14 cellular contexts compared by ENCODE assay signal in the genomic region with DNA sequence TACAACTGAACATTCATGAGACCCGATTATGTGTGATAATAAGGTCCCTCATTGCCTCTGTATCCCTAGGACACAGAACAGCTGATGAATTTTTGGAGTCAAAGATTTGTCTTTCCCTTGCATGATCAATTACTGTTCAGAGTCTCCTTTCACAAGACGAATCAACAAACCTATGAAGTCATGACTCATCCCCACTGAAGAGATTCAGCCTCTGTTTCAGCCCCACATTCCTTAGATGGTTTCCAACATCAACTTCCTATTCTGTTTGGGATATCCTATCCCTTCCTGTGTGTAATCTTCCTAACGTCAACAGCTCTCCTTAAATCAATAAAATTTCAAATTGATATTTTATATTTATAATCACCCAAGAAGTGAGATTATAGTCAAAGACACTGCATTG.
DNase-seq lines count a peak whose midpoint lies in the region; ATAC-seq, FAIRE-seq and TF ChIP-seq lines count a peak whose summit lies in the region.
"Had no signal": no experiment of that assay in that cellular context is flagged by ENCODE, and none has a peak within 500 bp of the region (broad histone marks: within the 10 kb centered on the region; RNA-seq: fewer than 3 reads in every experiment).

No MANE protein-coding gene starts in this region.

- no peak overlapping the region for H3K4me3 Mint-ChIP-seq in naive thymus-derived CD8-positive, alpha-beta T cell
- no peak overlapping the region for H3K4me3 Mint-ChIP-seq in activated CD8-positive, alpha-beta T cell treated with anti-CD3 and anti-CD28 coated beads for 36 hours
- H3K4me3 Mint-ChIP-seq in activated CD4-positive, alpha-beta memory T cell treated with anti-CD3 and anti-CD28 coated beads, Interleukin-2, amount 10 ng/mL, durations not matched to agents 7 days and 5 days, result no peak overlapping the region
- H3K4me3 Mint-ChIP-seq: activated CD4-positive, alpha-beta T cell treated with anti-CD3 and anti-CD28 coated beads for 36 hours; central memory CD8-positive, alpha-beta T cell had no signal

- CTCF ChIA-PET in A549 (lab: Yijun Ruan, JAX), result interaction anchor here (1.3 kb wide), 1 partner anchor 267 kb away, joined by 3 read pairs; no protein-coding TSS in a partner anchor
- CTCF ChIA-PET in activated CD8-positive, alpha-beta T cell treated with anti-CD3 and anti-CD28 coated beads for 36 hours (lab: Charles Lee), result no interaction called here
- CTCF ChIA-PET in activated CD4-positive, alpha-beta memory T cell treated with anti-CD3 and anti-CD28 coated beads, Interleukin-2, amount 10 ng/mL, durations not matched to agents 7 days and 5 days (lab: Charles Lee), result no interaction called here

- DNase-seq in A549 (ENCODE audit: low read depth in 1 of 2, low spot score in 1 of 2) (peak in 1 of 2 experiments; percentile 26), HS-27A (ENCODE audit: low read depth) (peak; percentile 62), astrocyte of the hippocampus (ENCODE audit: low read depth, low spot score) (peak; percentile 41), iPS DF 6.9 (ENCODE audit: low read depth, low spot score) (peak; percentile 7), SIG-M5 (lab: John Stamatoyannopoulos, UW) (no peak)
- no peak for DNase-seq in naive thymus-derived CD8-positive, alpha-beta T cell
- no peak for DNase-seq in activated CD8-positive, alpha-beta T cell treated with anti-CD3 and anti-CD28 coated beads for 36 hours
- DNase-seq in activated CD4-positive, alpha-beta memory T cell treated with anti-CD3 and anti-CD28 coated beads, Interleukin-2, amount 10 ng/mL, durations not matched to agents 7 days and 5 days, result no peak
- DNase-seq: activated CD4-positive, alpha-beta T cell treated with anti-CD3 and anti-CD28 coated beads for 36 hours; DMS79; left ventricle myocardium inferior; NCI-H187 treated with DMSO at 0.1 percent for 48 hours; trophoblast cell had no signal

- no peak overlapping the region for H3K27ac ChIP-seq in A549
- H3K27ac ChIP-seq in iPS DF 6.9 (ENCODE audit: low read length), result no peak overlapping the region
- H3K27ac ChIP-seq: left ventricle myocardium inferior had no signal

- no peak overlapping the region for H3K27ac Mint-ChIP-seq in naive thymus-derived CD8-positive, alpha-beta T cell
- no peak overlapping the region for H3K27ac Mint-ChIP-seq in activated CD8-positive, alpha-beta T cell treated with anti-CD3 and anti-CD28 coated beads for 36 hours
- no peak overlapping the region for H3K27ac Mint-ChIP-seq in activated CD4-positive, alpha-beta memory T cell treated with anti-CD3 and anti-CD28 coated beads, Interleukin-2, amount 10 ng/mL, durations not matched to agents 7 days and 5 days
- H3K27ac Mint-ChIP-seq: activated CD4-positive, alpha-beta T cell treated with anti-CD3 and anti-CD28 coated beads for 36 hours had no signal

- POLR2A ChIA-PET in A549 (lab: Yijun Ruan, JAX), result no interaction called here
- POLR2A ChIA-PET in naive thymus-derived CD8-positive, alpha-beta T cell (lab: Charles Lee), result no interaction called here
- POLR2A ChIA-PET in activated CD8-positive, alpha-beta T cell treated with anti-CD3 and anti-CD28 coated beads for 36 hours (lab: Charles Lee), result no interaction called here
- POLR2A ChIA-PET in activated CD4-positive, alpha-beta memory T cell treated with anti-CD3 and anti-CD28 coated beads, Interleukin-2, amount 10 ng/mL, durations not matched to agents 7 days and 5 days (lab: Charles Lee), result no interaction called here

- no peak for FAIRE-seq in A549 (lab: Jason Lieb, UNC)

- 4% methylated on average over 3 of the region's 3 CpGs for WGBS in A549 (ENCODE audit: missing lambda C conversion rate)
- no CpG with 5 or more reads among the region's 3 CpGs for WGBS in iPS DF 6.9 (ENCODE audit: insufficient coverage, insufficient read length)

- intact Hi-C loops in activated CD8-positive, alpha-beta T cell treated with anti-CD3 and anti-CD28 coated beads for 36 hours (cut with micrococcal nuclease), result no loop called here

- H3K27me3 Mint-ChIP-seq in naive thymus-derived CD8-positive, alpha-beta T cell, result peaks cover 0 to 1% (median 0%) of the 10 kb centered on the region in 5 donors
- no peaks in the 10 kb centered on the region for H3K27me3 Mint-ChIP-seq in activated CD8-positive, alpha-beta T cell treated with anti-CD3 and anti-CD28 coated beads for 36 hours
- H3K27me3 Mint-ChIP-seq in activated CD4-positive, alpha-beta memory T cell treated with anti-CD3 and anti-CD28 coated beads, Interleukin-2, amount 10 ng/mL, durations not matched to agents 7 days and 5 days, result no peaks in the 10 kb centered on the region
- H3K27me3 Mint-ChIP-seq: activated CD4-positive, alpha-beta T cell treated with anti-CD3 and anti-CD28 coated beads for 36 hours; central memory CD8-positive, alpha-beta T cell had no signal

- H3K36me3 Mint-ChIP-seq in naive thymus-derived CD8-positive, alpha-beta T cell, result no peaks in the 10 kb centered on the region
- no peaks in the 10 kb centered on the region for H3K36me3 Mint-ChIP-seq in activated CD8-positive, alpha-beta T cell treated with anti-CD3 and anti-CD28 coated beads for 36 hours (ENCODE audit: low read depth)
- H3K36me3 Mint-ChIP-seq in activated CD4-positive, alpha-beta memory T cell treated with anti-CD3 and anti-CD28 coated beads, Interleukin-2, amount 10 ng/mL, durations not matched to agents 7 days and 5 days (ENCODE audit: low read depth), result no peaks in the 10 kb centered on the region

- H3K9me3 ChIP-seq in A549 (no peaks in the 10 kb centered on the region), iPS DF 6.9 (ENCODE audit: control insufficient read depth, insufficient read depth, low read length) (no peaks in the 10 kb centered on the region)

- no peaks in the 10 kb centered on the region for H3K36me3 ChIP-seq in iPS DF 6.9 (ENCODE audit: control insufficient read depth, insufficient read depth, low read length)
- H3K36me3 ChIP-seq: left ventricle myocardium inferior had no signal

- H3K9me3 Mint-ChIP-seq in naive thymus-derived CD8-positive, alpha-beta T cell, result peaks cover 0 to 14% (median 3%) of the 10 kb centered on the region in 9 donors
- peaks cover 1% of the 10 kb centered on the region for H3K9me3 Mint-ChIP-seq in activated CD8-positive, alpha-beta T cell treated with anti-CD3 and anti-CD28 coated beads for 36 hours
- H3K9me3 Mint-ChIP-seq in activated CD4-positive, alpha-beta memory T cell treated with anti-CD3 and anti-CD28 coated beads, Interleukin-2, amount 10 ng/mL, durations not matched to agents 7 days and 5 days, result no peaks in the 10 kb centered on the region

- H3K4me2 ChIP-seq in A549, result no peak overlapping the region

- no peak for TF ChIP-seq CTCF in A549 (IDR thresholded peaks at IDR 0.05)
- TF ChIP-seq CTCF in activated CD8-positive, alpha-beta T cell treated with anti-CD3 and anti-CD28 coated beads for 36 hours (IDR thresholded peaks at IDR 0.05), result no peak

- H3K4me1 ChIP-seq in A549 (no peaks in the 10 kb centered on the region), iPS DF 6.9 (ENCODE audit: control insufficient read depth, insufficient read depth, low read length) (no peaks in the 10 kb centered on the region)
- H3K4me1 ChIP-seq: left ventricle myocardium inferior had no signal

- TF ChIP-seq EP300 in A549 (IDR thresholded peaks at IDR 0.05), result no peak

- no peak for TF ChIP-seq POLR2A in A549 (IDR thresholded peaks at IDR 0.05; ENCODE audit: low read length)

- ATAC-seq in A549, result peak in 1 of 2 experiments; percentile 39; a peak in 1 of 6 replicates
- ATAC-seq in naive thymus-derived CD8-positive, alpha-beta T cell, result no peak
- ATAC-seq in activated CD8-positive, alpha-beta T cell treated with anti-CD3 and anti-CD28 coated beads for 36 hours, result no peak
- ATAC-seq: activated CD4-positive, alpha-beta T cell treated with anti-CD3 and anti-CD28 coated beads for 36 hours had no signal

- no peaks in the 10 kb centered on the region for H3K27me3 ChIP-seq in iPS DF 6.9 (ENCODE audit: control insufficient read depth, insufficient read depth, low read length)

- H3K4me3 ChIP-seq in A549, result no peak overlapping the region
- H3K4me3 ChIP-seq in iPS DF 6.9 (ENCODE audit: low read length), result no peak overlapping the region
- H3K4me3 ChIP-seq: left ventricle myocardium inferior had no signal

- no peak for TF ChIP-seq RAD21 in A549 (conservative IDR thresholded peaks at IDR 0.05 in 1 of 2, IDR thresholded peaks at IDR 0.05 in 1 of 2)

- H3K4me1 Mint-ChIP-seq in naive thymus-derived CD8-positive, alpha-beta T cell, result no peaks in the 10 kb centered on the region
- no peaks in the 10 kb centered on the region for H3K4me1 Mint-ChIP-seq in activated CD8-positive, alpha-beta T cell treated with anti-CD3 and anti-CD28 coated beads for 36 hours (ENCODE audit: low read depth)
- no peaks in the 10 kb centered on the region for H3K4me1 Mint-ChIP-seq in activated CD4-positive, alpha-beta memory T cell treated with anti-CD3 and anti-CD28 coated beads, Interleukin-2, amount 10 ng/mL, durations not matched to agents 7 days and 5 days
- H3K4me1 Mint-ChIP-seq: activated CD4-positive, alpha-beta T cell treated with anti-CD3 and anti-CD28 coated beads for 36 hours; central memory CD8-positive, alpha-beta T cell had no signal

TF ChIP-seq in A549, 52 proteins besides CTCF, POLR2A, EP300 and RAD21:
- TF ChIP-seq FOSL2 (IDR thresholded peaks at IDR 0.05) (no peak), FOSL2 (CRISPR knock-in tag; IDR thresholded peaks at IDR 0.05) (peak; percentile 58), NFE2L2 (conservative IDR thresholded peaks at IDR 0.05; ENCODE audit: low read length) (no peak), RFX5 (IDR thresholded peaks at IDR 0.05) (no peak)

Comparison
In these comparisons a context has a peak if more than half of its experiments do, and no peak if none do; other contexts are left out.
1. DNase-seq: peak in HS-27A (single experiment), astrocyte of the hippocampus (single experiment) and iPS DF 6.9 (single experiment); none in naive thymus-derived CD8-positive, alpha-beta T cell (0 of 10), activated CD8-positive, alpha-beta T cell treated with anti-CD3 and anti-CD28 coated beads for 36 hours (single experiment), SIG-M5 (single experiment) and activated CD4-positive, alpha-beta memory T cell treated with anti-CD3 and anti-CD28 coated beads, Interleukin-2, amount 10 ng/mL, durations not matched to agents 7 days and 5 days (single experiment).